Comparison of ENCODE assay signal across 8 cellular contexts in genomic region chr14:105537580-105538474, GRCh38. TPM values are rescaled to one million over a fixed set of nuclear protein-coding genes. Genes with fewer than 3 reads are reported as not detected.
DNase-seq lines count a peak whose midpoint lies in the region; ATAC-seq, FAIRE-seq and TF ChIP-seq lines count a peak whose summit lies in the region.

No MANE protein-coding gene starts in this region.

- H3K9me3 ChIP-seq in A549 (0 out of 3 replicates have a peak, but pooled peaks cover 5% of the 10 kb centered on the region), RWPE2 (ENCODE audit: severe bottlenecking) (no peaks in the 10 kb centered on the region), cardiac muscle cell (ENCODE audit: low read depth) (no peaks in the 10 kb centered on the region), sigmoid colon (no peaks in the 10 kb centered on the region)

- 13% methylated on average over 18 of the region's 30 CpGs for WGBS in A549 (ENCODE audit: missing lambda C conversion rate)
- WGBS in sigmoid colon, 2 donors: 12 to 22% methylated on average over 30 of the region's 30 CpGs

- intact Hi-C loops in sigmoid colon (cut with DNase I): no loop called here

- POLR2A ChIA-PET in A549 (lab: Yijun Ruan, JAX): no interaction called here

- TF ChIP-seq CTCF in A549 (IDR thresholded peaks at IDR 0.05) (peak; percentile 81), GM13976 (IDR thresholded peaks at IDR 0.05; ENCODE audit: borderline replicate concordance, control extremely low read depth, extremely low read depth, insufficient read depth, missing control alignments) (peak; percentile 96), RWPE2 (IDR thresholded peaks at IDR 0.05; ENCODE audit: poor library complexity, severe bottlenecking) (peak; percentile 94), cardiac muscle cell (IDR thresholded peaks at IDR 0.05; ENCODE audit: low read depth, low read length) (peak; percentile 91), sigmoid colon (IDR thresholded peaks at IDR 0.05) (peak; percentile 47 to 98 (median 72))

- in situ Hi-C loops in GM13976 (cut with MboI; ENCODE audit: low sequenced_read_pairs, unreplicated experiment): no loop called here

- TF ChIP-seq POLR2A in A549 (IDR thresholded peaks at IDR 0.05; ENCODE audit: low read length) (no peak), sigmoid colon (IDR thresholded peaks at IDR 0.05) (no peak)

- TF ChIP-seq EP300 in A549 (IDR thresholded peaks at IDR 0.05): no peak
- no peak for TF ChIP-seq EP300 in sigmoid colon (IDR thresholded peaks at IDR 0.05)

- peak in 1 of 2 experiments; percentile 77 for DNase-seq in A549 (ENCODE audit: low read depth in 1 of 2, low spot score in 1 of 2)
- DNase-seq in GM13976 (ENCODE audit: low spot score): peak; percentile 93
- DNase-seq in RWPE2 (ENCODE audit: low spot score): peak; percentile 67
- DNase-seq in activated naive CD4-positive, alpha-beta T cell (lab: John Stamatoyannopoulos, UW): peak; percentile 52 to 70 (median 62)
- peak in 1 of 2 donors; percentile 19 for DNase-seq in cardiac muscle cell (ENCODE audit: low read depth in 1 of 2, low spot score in 1 of 2)
- peak; percentile 68 for DNase-seq in sigmoid colon
- no peak for DNase-seq in hippocampal formation (lab: John Stamatoyannopoulos, UW)
- DNase-seq in NCI-H187 (lab: John Stamatoyannopoulos, UW): no peak

- FAIRE-seq in A549 (lab: Jason Lieb, UNC): no peak

- CTCF ChIA-PET in A549 (lab: Yijun Ruan, JAX): interaction anchor here (0.7 to 2.8 kb wide), 16 partner anchors 9 to 835 kb away, joined by 3 to 18 read pairs (median 4); partner anchors contain the start of gene TMEM121

- ATAC-seq in A549 (peak; percentile 75 to 92), RWPE2 (ENCODE audit: low read depth) (peak; percentile 76)

- TF ChIP-seq RAD21 in A549 (conservative IDR thresholded peaks at IDR 0.05 in 1 of 2, IDR thresholded peaks at IDR 0.05 in 1 of 2): peak; percentile 55 to 63

- H3K27me3 ChIP-seq in RWPE2 (ENCODE audit: insufficient read depth, poor library complexity, severe bottlenecking) (peaks cover 20% of the 10 kb centered on the region), cardiac muscle cell (no peaks in the 10 kb centered on the region), sigmoid colon (peaks cover 0 to 37% (median 12%) of the 10 kb centered on the region in 3 donors)

- peak overlapping the region; percentile 88 for H3K4me2 ChIP-seq in A549

- H3K27ac ChIP-seq in A549: 0 out of 6 replicates have a peak overlapping the region, but pooled peaks of 1 of the 2 experiments have one; percentile 36
- H3K27ac ChIP-seq in RWPE2 (ENCODE audit: poor library complexity, severe bottlenecking): no peak overlapping the region
- H3K27ac ChIP-seq in cardiac muscle cell: no peak overlapping the region
- H3K27ac ChIP-seq in sigmoid colon: no peak overlapping the region

- H3K4me3 ChIP-seq in A549 (no peak overlapping the region), RWPE2 (ENCODE audit: severe bottlenecking) (no peak overlapping the region), cardiac muscle cell (no peak overlapping the region), sigmoid colon (no peak overlapping the region)

- H3K36me3 ChIP-seq in RWPE2 (ENCODE audit: low read depth): no peaks in the 10 kb centered on the region
- H3K36me3 ChIP-seq in cardiac muscle cell: no peaks in the 10 kb centered on the region
- no peaks in the 10 kb centered on the region for H3K36me3 ChIP-seq in sigmoid colon

- H3K4me1 ChIP-seq in A549 (no peaks in the 10 kb centered on the region), RWPE2 (ENCODE audit: insufficient read depth, poor library complexity, severe bottlenecking) (no peaks in the 10 kb centered on the region), cardiac muscle cell (ENCODE audit: low read depth) (no peaks in the 10 kb centered on the region), sigmoid colon (peaks cover 0 to 7% (median 0%) of the 10 kb centered on the region in 4 donors)

TF ChIP-seq in A549, 52 proteins besides CTCF, POLR2A, EP300 and RAD21:
- peak; percentile 60; the same call in 2 of the 3 replicates for TF ChIP-seq SMC3 (IDR thresholded peaks at IDR 0.05)
- no peak for TF ChIP-seq SREBF2 (IDR thresholded peaks at IDR 0.05)

RNA-seq across cellular contexts. Expression of gene TMEM121, which starts 11.4 kb away (rescaled TPM):
- 2.3 and 2.4 TPM in 2 replicates for polyA plus RNA-seq in A549 (2011; rRNA removed)
- polyA plus RNA-seq in A549 (2012; cell fraction: cytosol; rRNA removed): 9.5 and 17.3 TPM in 2 replicates
- 10.8 and 20.0 TPM in 2 replicates for polyA plus RNA-seq in A549 (2012; cell fraction: nucleus; rRNA removed)
- polyA plus RNA-seq in A549 (2017; fragmentation: RNase III; extraction: RNeasy Plus Mini Kit Qiagen cat#74134 plus additional on column Dnase treatment): 4.3 to 5.7 TPM (median 5.6 TPM) in 3 replicates
- polyA minus RNA-seq in A549 (2011; rRNA and poly(A)+ RNA removed): 0.74 and 1.4 TPM in 2 replicates
- total RNA-seq in cardiac muscle cell: 6.8 and 8.8 TPM in 2 replicates
- polyA plus RNA-seq in cardiac muscle cell: 4.4 and 6.4 TPM in 2 replicates
- 1 to 10 TPM; 3.0 to 8.0 (median 6.2) TPM for total RNA-seq in sigmoid colon
- 1 to 10 TPM in 1 of 3 donors, not detected in 2; 2.3 TPM for polyA plus RNA-seq in sigmoid colon

RNA-seq across cellular contexts. Expression of gene TEDC1, which starts 46.8 kb away (rescaled TPM):
- polyA plus RNA-seq in A549 (2011; rRNA removed): 12.7 and 13.4 TPM in 2 replicates
- 58.9 and 70.0 TPM in 2 replicates for polyA plus RNA-seq in A549 (2012; cell fraction: cytosol; rRNA removed)
- polyA plus RNA-seq in A549 (2012; cell fraction: nucleus; rRNA removed): 139 and 189 TPM in 2 replicates
- 35.1 to 39.6 TPM (median 37.5 TPM) in 3 replicates for polyA plus RNA-seq in A549 (2017; fragmentation: RNase III; extraction: RNeasy Plus Mini Kit Qiagen cat#74134 plus additional on column Dnase treatment)
- polyA minus RNA-seq in A549 (2011; rRNA and poly(A)+ RNA removed): 5.5 and 9.7 TPM in 2 replicates
- total RNA-seq in cardiac muscle cell: 32.0 and 33.0 TPM in 2 replicates
- polyA plus RNA-seq in cardiac muscle cell: 27.4 and 27.6 TPM in 2 replicates
- 1 to 10 TPM in 2 of 4 donors, under 1 TPM in 2; 0.16 to 5.2 (median 1.0) TPM for total RNA-seq in sigmoid colon
- polyA plus RNA-seq in sigmoid colon: 10 to 100 TPM; 17.8 to 36.0 (median 19.2) TPM

RNA-seq across cellular contexts. Expression of gene CRIP1, which starts 51.1 kb away (rescaled TPM):
- polyA plus RNA-seq in A549 (2011; rRNA removed) (196 and 280 TPM in 2 replicates), A549 (2017; fragmentation: RNase III; extraction: RNeasy Plus Mini Kit Qiagen cat#74134 plus additional on column Dnase treatment) (837 to 1,023 TPM (median 999 TPM) in 3 replicates), cardiac muscle cell (196 and 203 TPM in 2 replicates), sigmoid colon (100 to 1,000 TPM; 168 to 403 (median 199) TPM)
- polyA plus RNA-seq in A549 (2012; cell fraction: cytosol; rRNA removed): 1,772 and 1,826 TPM in 2 replicates
- 674 and 890 TPM in 2 replicates for polyA plus RNA-seq in A549 (2012; cell fraction: nucleus; rRNA removed)
- 60.5 and 132 TPM in 2 replicates for polyA minus RNA-seq in A549 (2011; rRNA and poly(A)+ RNA removed)
- total RNA-seq in cardiac muscle cell (46.9 and 51.1 TPM in 2 replicates), sigmoid colon (10 to 100 TPM in 3 of 4 donors, 1 to 10 TPM in 1; 4.9 to 24.3 (median 15.4) TPM)

Comparison
In these comparisons a context has a peak if more than half of its experiments do, and no peak if none do; other contexts are left out.
1. DNase-seq: peak in GM13976 (single experiment), RWPE2 (single experiment), activated naive CD4-positive, alpha-beta T cell (4 of 4) and sigmoid colon (single experiment); none in hippocampal formation (0 of 2) and NCI-H187 (0 of 2).
2. Peak in every context shown above with its lines, with median percentiles within 50 percentile points of each other: CTCF ChIP-seq.